30 cellular contexts compared by ENCODE assay signal in the genomic region with DNA sequence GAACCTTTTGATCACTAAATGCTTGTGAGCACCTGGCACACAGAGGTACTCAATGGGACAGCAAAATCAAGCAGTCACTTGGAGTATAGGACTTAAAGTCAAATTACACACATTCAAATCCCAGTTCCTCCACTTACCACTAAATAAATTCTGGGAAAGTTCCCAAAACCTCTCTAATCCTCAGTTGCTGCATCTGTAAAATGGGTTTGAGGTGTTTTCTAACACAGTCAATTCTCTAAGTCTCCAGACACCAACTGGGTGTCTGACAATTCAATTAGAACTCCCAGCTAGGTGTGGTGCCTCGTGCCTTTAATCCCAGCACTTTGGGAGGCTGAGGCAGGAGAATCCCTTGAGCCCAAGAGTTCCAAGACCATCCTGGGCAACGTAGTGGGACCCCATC. TPM values are rescaled to one million over a fixed set of nuclear protein-coding genes. Genes with fewer than 3 reads are reported as not detected.
"Had no signal": no experiment of that assay in that cellular context is flagged by ENCODE, and none has a peak within 500 bp of the region (broad histone marks: within the 10 kb centered on the region; RNA-seq: fewer than 3 reads in every experiment).

No MANE protein-coding gene starts in this region.

- H3K27me3 Mint-ChIP-seq: naive thymus-derived CD8-positive, alpha-beta T cell; stimulated activated memory B cell treated with anti-CD40 and anti-IgM and Interleukin-4, amounts not matched to agents 10 μg/mL and 1 μg/mL and 100 μg/mL, for 72 hours; stimulated activated naive CD8-positive, alpha-beta T cell treated with anti-CD3 and anti-CD28 coated beads, Interleukin-15, amount 100 ng/mL, for 72 hours had no signal

- H3K9me3 Mint-ChIP-seq: naive thymus-derived CD8-positive, alpha-beta T cell; nephron; neural crest cell; stimulated activated memory B cell treated with anti-CD40 and anti-IgM and Interleukin-4, amounts not matched to agents 10 μg/mL and 1 μg/mL and 100 μg/mL, for 72 hours; stimulated activated naive CD8-positive, alpha-beta T cell treated with anti-CD3 and anti-CD28 coated beads, Interleukin-15, amount 100 ng/mL, for 72 hours had no signal

- H3K4me3 ChIP-seq: left lung, lower lobe of right lung, pancreas, prostate gland, sigmoid colon, spleen, suprapubic skin, thoracic aorta, tibial artery, upper lobe of right lung had no signal

- FAIRE-seq: kidney, pancreas, small intestine, urothelium cell line had no signal

- H3K27ac ChIP-seq: left lung, lower lobe of right lung, pancreas, prostate gland, sigmoid colon, spleen, suprapubic skin, thoracic aorta, tibial artery, upper lobe of right lung had no signal

- DNase-seq: hippocampal formation; kidney; left lung; lower lobe of right lung; mammary epithelial cell; naive thymus-derived CD8-positive, alpha-beta T cell; pancreas; posterior cingulate gyrus; retina; right cardiac atrium; sigmoid colon; spleen; stimulated activated CD4-positive, alpha-beta T cell treated with anti-CD3 and anti-CD28 coated beads, Interleukin-4, amount 100 ng/mL, for 24 hours; stimulated activated naive CD4-positive, alpha-beta T cell treated with Interleukin-2 at 50 U/mL for 16 hours; stimulated activated naive CD8-positive, alpha-beta T cell treated with anti-CD3 and anti-CD28 coated beads, Interleukin-15, amount 100 ng/mL, for 72 hours; tibial artery; trophoblast cell; upper lobe of right lung had no signal

- H3K27ac Mint-ChIP-seq: stimulated activated memory B cell treated with anti-CD40 and anti-IgM and Interleukin-4, amounts not matched to agents 10 μg/mL and 1 μg/mL and 100 μg/mL, for 72 hours had no signal

- H3K4me3 Mint-ChIP-seq: naive thymus-derived CD8-positive, alpha-beta T cell; nephron; neural crest cell; stimulated activated memory B cell treated with anti-CD40 and anti-IgM and Interleukin-4, amounts not matched to agents 10 μg/mL and 1 μg/mL and 100 μg/mL, for 72 hours; stimulated activated naive CD8-positive, alpha-beta T cell treated with anti-CD3 and anti-CD28 coated beads, Interleukin-15, amount 100 ng/mL, for 72 hours had no signal

- H3K27me3 ChIP-seq: left lung, pancreas, sigmoid colon, spleen, suprapubic skin, tibial artery, upper lobe of right lung had no signal

- ATAC-seq: naive thymus-derived CD8-positive, alpha-beta T cell; pancreas; right cardiac atrium; stimulated activated memory B cell treated with anti-CD40 and anti-IgM and Interleukin-4, amounts not matched to agents 10 μg/mL and 1 μg/mL and 100 μg/mL, for 72 hours; stimulated activated naive CD8-positive, alpha-beta T cell treated with anti-CD3 and anti-CD28 coated beads, Interleukin-15, amount 100 ng/mL, for 72 hours had no signal

- H3K9me3 ChIP-seq: left lung, lower lobe of right lung, pancreas, prostate gland, sigmoid colon, spleen, suprapubic skin, thoracic aorta, tibial artery, upper lobe of right lung had no signal

- H3K4me1 ChIP-seq: prostate gland, spleen, suprapubic skin, upper lobe of right lung had no signal

RNA-seq across cellular contexts. Expression of a gene that starts 22.1 kb away (rescaled TPM):
- total RNA-seq: kidney; left colon; left lung; liver; lower lobe of right lung; mammary epithelial cell; mucosa of gallbladder; naive thymus-derived CD8-positive, alpha-beta T cell; neural crest cell; osteoblast; pancreas; prostate gland; right cardiac atrium; sigmoid colon; spleen; suprapubic skin; thoracic aorta; upper lobe of right lung had no signal
- polyA plus RNA-seq: mammary epithelial cell; naive thymus-derived CD8-positive, alpha-beta T cell; pancreas; right cardiac atrium; sigmoid colon; small intestine; spleen had no signal
